ENCODE assay signal across 14 cellular contexts in genomic region chr1:203153989-203154821, GRCh38. TPM values are rescaled to one million over a fixed set of nuclear protein-coding genes. Genes with fewer than 3 reads are reported as not detected.
DNase-seq lines count a peak whose midpoint lies in the region; ATAC-seq, FAIRE-seq and TF ChIP-seq lines count a peak whose summit lies in the region.
"Had no signal": no experiment of that assay in that cellular context is flagged by ENCODE, and none has a peak within 500 bp of the region (broad histone marks: within the 10 kb centered on the region; RNA-seq: fewer than 3 reads in every experiment).

No MANE protein-coding gene starts in this region.

- TF ChIP-seq CTCF in bronchial epithelial cell (IDR thresholded peaks at IDR 0.05; ENCODE audit: insufficient read depth, low read length, severe bottlenecking) (no peak), mesothelial cell of epicardium (IDR thresholded peaks at IDR 0.05; ENCODE audit: unreplicated experiment) (no peak)

- peaks cover 50 to 66% (median 55%) of the 10 kb centered on the region in 10 experiments for H3K4me1 ChIP-seq in BLaER1 treated with 17β-estradiol and CSF1 and Interleukin-3, amounts not matched to agents 10 nM and 100 nM

- H3K27me3 ChIP-seq in BLaER1 treated with 17β-estradiol and CSF1 and Interleukin-3, amounts not matched to agents 10 nM and 100 nM, result no peaks in the 10 kb centered on the region
- H3K27me3 ChIP-seq in MG63 (no peaks in the 10 kb centered on the region), bronchial epithelial cell (ENCODE audit: control insufficient read depth, insufficient read depth, low read length) (no peaks in the 10 kb centered on the region)

- peaks cover 8% of the 10 kb centered on the region for H3K9me3 Mint-ChIP-seq in mesothelial cell of epicardium

- peak overlapping the region; percentile 70 to 95 (median 84) for H3K4me2 ChIP-seq in BLaER1 treated with 17β-estradiol and CSF1 and Interleukin-3, amounts not matched to agents 10 nM and 100 nM
- H3K4me2 ChIP-seq: KMS-11 had no signal

- H3K27ac ChIP-seq in BLaER1 treated with 17β-estradiol and CSF1 and Interleukin-3, amounts not matched to agents 10 nM and 100 nM, result peak overlapping the region in 9 of 11 experiments; percentile 11 to 79 (median 43); a peak in 13 of 22 replicates
- H3K27ac ChIP-seq: KMS-11 had no signal

- DNase-seq in MG63 (peak; percentile 60), bronchial epithelial cell (ENCODE audit: low read depth) (peak; percentile 80), mesothelial cell of epicardium (ENCODE audit: low spot score in 2 of 2, unreplicated experiment in 2 of 2) (no peak), NCI-H2227 treated with DMSO at 0.1 percent for 48 hours (lab: John Stamatoyannopoulos, UW) (no peak), NCI-H1105 (lab: John Stamatoyannopoulos, UW) (no peak)
- DNase-seq: CD4-positive, CD25-positive, alpha-beta regulatory T cell; left ventricle myocardium superior; NCI-H748 treated with DMSO at 0.1 percent for 48 hours had no signal

- no peak overlapping the region; a peak in 1 of 20 replicates for H3K4me3 ChIP-seq in BLaER1 treated with 17β-estradiol and CSF1 and Interleukin-3, amounts not matched to agents 10 nM and 100 nM
- H3K4me3 ChIP-seq in MG63, result no peak overlapping the region
- H3K4me3 ChIP-seq in bronchial epithelial cell (ENCODE audit: low read depth, low read length), result no peak overlapping the region
- H3K4me3 ChIP-seq: GM12878 had no signal

- peak overlapping the region in 8 of 11 experiments; percentile 7 to 61 (median 36); a peak in 11 of 22 replicates for H3K9ac ChIP-seq in BLaER1 treated with 17β-estradiol and CSF1 and Interleukin-3, amounts not matched to agents 10 nM and 100 nM
- H3K9ac ChIP-seq: KMS-11 had no signal

- no peaks in the 10 kb centered on the region for H3K36me3 ChIP-seq in BLaER1 treated with 17β-estradiol and CSF1 and Interleukin-3, amounts not matched to agents 10 nM and 100 nM
- H3K36me3 ChIP-seq in MG63, result no peaks in the 10 kb centered on the region
- H3K36me3 ChIP-seq in bronchial epithelial cell (ENCODE audit: control insufficient read depth, insufficient read depth, low read length), result no peaks in the 10 kb centered on the region

- no peaks in the 10 kb centered on the region for H3K36me3 Mint-ChIP-seq in mesothelial cell of epicardium
- H3K36me3 Mint-ChIP-seq: CD4-positive, CD25-positive, alpha-beta regulatory T cell had no signal

- H3K27ac Mint-ChIP-seq in mesothelial cell of epicardium, result peak overlapping the region; percentile 74

- no peak overlapping the region for H3K4me3 Mint-ChIP-seq in mesothelial cell of epicardium
- H3K4me3 Mint-ChIP-seq: CD4-positive, CD25-positive, alpha-beta regulatory T cell had no signal

- H3K4me1 Mint-ChIP-seq in mesothelial cell of epicardium, result peaks cover 62% of the 10 kb centered on the region
- H3K4me1 Mint-ChIP-seq: CD4-positive, CD25-positive, alpha-beta regulatory T cell had no signal

- no peaks in the 10 kb centered on the region for H4K20me1 ChIP-seq in BLaER1 treated with 17β-estradiol and CSF1 and Interleukin-3, amounts not matched to agents 10 nM and 100 nM

- H3K27me3 Mint-ChIP-seq in mesothelial cell of epicardium (ENCODE audit: low read depth), result no peaks in the 10 kb centered on the region

- peak; percentile 47 for FAIRE-seq in bronchial epithelial cell (lab: Jason Lieb, UNC)
- FAIRE-seq: GM12878 had no signal

- ATAC-seq in HG03565 (IDR thresholded peaks at IDR 0.05; ENCODE audit: unreplicated experiment), result no peak
- no peak for ATAC-seq in GM21360 (IDR thresholded peaks at IDR 0.05; ENCODE audit: unreplicated experiment)
- ATAC-seq: GM12878, left ventricle myocardium superior had no signal

- H3K9me3 ChIP-seq in BLaER1 treated with 17β-estradiol and CSF1 and Interleukin-3, amounts not matched to agents 10 nM and 100 nM (replicated peaks in 1 of 11), result peaks cover 0 to 17% (median 10%) of the 10 kb centered on the region in 11 experiments; a peak in 14 of 22 replicates
- H3K9me3 ChIP-seq in MG63, result peaks cover 10% of the 10 kb centered on the region

RNA-seq across cellular contexts. Expression of gene MYBPH, which starts 21.4 kb away (rescaled TPM):
- total RNA-seq in MG63 (2014; rRNA removed; shearing (Covaris generic); ENCODE audit: low replicate concordance), result not detected in 2 replicates
- total RNA-seq in bronchial epithelial cell (not detected in 2 replicates), mesothelial cell of epicardium (not detected in 3 replicates)
- total RNA-seq: CD4-positive, CD25-positive, alpha-beta regulatory T cell; left ventricle myocardium superior; T-helper 1 cell treated with Interleukin-12 subunit alpha and Interleukin-12 subunit beta and Interleukin-4 antibody, amounts not matched to agents 30 ng/mL and 1 ng/mL, for 36 hours had no signal

RNA-seq across cellular contexts. Expression of gene ADORA1, which starts 26.7 kb away (rescaled TPM):
- total RNA-seq in MG63 (2014; rRNA removed; shearing (Covaris generic); ENCODE audit: low replicate concordance), result 0.94 and 1.5 TPM in 2 replicates
- total RNA-seq in bronchial epithelial cell, result under 0.01 TPM in 1 of 2 replicates, not detected in the other
- total RNA-seq in mesothelial cell of epicardium, result 2.9 to 4.3 TPM (median 3.8 TPM) in 3 replicates
- total RNA-seq: CD4-positive, CD25-positive, alpha-beta regulatory T cell; GM12878; T-helper 1 cell treated with Interleukin-12 subunit alpha and Interleukin-12 subunit beta and Interleukin-4 antibody, amounts not matched to agents 30 ng/mL and 1 ng/mL, for 36 hours had no signal

RNA-seq across cellular contexts. Expression of gene CHI3L1, which starts 32.3 kb away (rescaled TPM):
- 3.5 and 4.8 TPM in 2 replicates for total RNA-seq in MG63 (2014; rRNA removed; shearing (Covaris generic); ENCODE audit: low replicate concordance)
- total RNA-seq in bronchial epithelial cell, result 0.79 and 1.7 TPM in 2 replicates
- total RNA-seq in mesothelial cell of epicardium, result 0.13 to 0.32 TPM (median 0.22 TPM) in 3 replicates
- total RNA-seq: CD4-positive, CD25-positive, alpha-beta regulatory T cell; T-helper 1 cell treated with Interleukin-12 subunit alpha and Interleukin-12 subunit beta and Interleukin-4 antibody, amounts not matched to agents 30 ng/mL and 1 ng/mL, for 36 hours had no signal

Comparison
In these comparisons a context has a peak if more than half of its experiments do, and no peak if none do; other contexts are left out.
1. DNase-seq: peak in MG63 (single experiment) and bronchial epithelial cell (single experiment); none in mesothelial cell of epicardium (0 of 2), NCI-H2227 treated with DMSO at 0.1 percent for 48 hours (single experiment) and NCI-H1105 (single experiment).